In genomic region chr13:44331912-44332840, GRCh38 we compare ENCODE assay signal across 8 cellular contexts. TPM values are rescaled to one million over a fixed set of nuclear protein-coding genes. Genes with fewer than 3 reads are reported as not detected.
DNase-seq lines count a peak whose midpoint lies in the region; TF ChIP-seq lines count a peak whose summit lies in the region.

No MANE protein-coding gene starts in this region.

- H3K36me3 ChIP-seq in neuronal stem cell (replicated peaks in 1 of 2; ENCODE audit: control insufficient read depth in 2 of 2, insufficient read depth in 2 of 2, low read length in 2 of 2) (no peaks in the 10 kb centered on the region), spleen (no peaks in the 10 kb centered on the region)

- H2AFZ ChIP-seq in neuronal stem cell (ENCODE audit: low read length): peak overlapping the region; percentile 57

- no peak for TF ChIP-seq CTCF in spleen (IDR thresholded peaks at IDR 0.05 in 8 of 11, conservative IDR thresholded peaks at IDR 0.05 in 3 of 11)

- H2BK120ac ChIP-seq in neuronal stem cell (ENCODE audit: low read depth, low read length): no peak overlapping the region

- H3K23ac ChIP-seq in neuronal stem cell (ENCODE audit: low read depth, low read length, poor library complexity): no peak overlapping the region

- H3K27me3 ChIP-seq in neuronal stem cell (ENCODE audit: control insufficient read depth in 3 of 3, insufficient read depth in 3 of 3, low read depth in 1 of 3, low read length in 3 of 3) (no peaks in the 10 kb centered on the region), spleen (replicated peaks in 1 of 7) (no peaks in the 10 kb centered on the region)

- H3K18ac ChIP-seq in neuronal stem cell (ENCODE audit: low read length): peak overlapping the region; percentile 67

- H2BK5ac ChIP-seq in neuronal stem cell (ENCODE audit: low read length): no peak overlapping the region

- no peak overlapping the region for H4K91ac ChIP-seq in neuronal stem cell (ENCODE audit: low read depth, low read length, poor library complexity)

- no peaks in the 10 kb centered on the region for H3K79me1 ChIP-seq in neuronal stem cell (ENCODE audit: low read depth, low read length)

- H3K4me2 ChIP-seq in neuronal stem cell (ENCODE audit: insufficient read depth, low read length, poor library complexity, severe bottlenecking): no peak overlapping the region

- no peak for TF ChIP-seq POLR2A in spleen (IDR thresholded peaks at IDR 0.05)

- H3K14ac ChIP-seq in neuronal stem cell (ENCODE audit: low read length): no peak overlapping the region

- no peak overlapping the region for H3K27ac ChIP-seq in neuronal stem cell (replicated peaks; ENCODE audit: low read length)
- H3K27ac ChIP-seq in spleen: no peak overlapping the region

- no peak overlapping the region for H3K9ac ChIP-seq in neuronal stem cell (ENCODE audit: low read depth, low read length, poor library complexity)

- H3K9me3 ChIP-seq in neuronal stem cell (replicated peaks in 1 of 2; ENCODE audit: control insufficient read depth in 2 of 2, insufficient read depth in 1 of 2, low read depth in 1 of 2, low read length in 2 of 2) (no peaks in the 10 kb centered on the region), spleen (peaks cover 0 to 11% (median 0%) of the 10 kb centered on the region in 8 donors)

- H3K4me1 ChIP-seq in neuronal stem cell (ENCODE audit: control insufficient read depth in 2 of 2, insufficient read depth in 1 of 2, low read depth in 1 of 2, low read length in 2 of 2): peaks cover 6% of the 10 kb centered on the region in 2 donors
- H3K4me1 ChIP-seq in spleen: no peaks in the 10 kb centered on the region

- H3K4me3 ChIP-seq in neuronal stem cell (ENCODE audit: low read length in 2 of 2) (no peak overlapping the region), spleen (no peak overlapping the region)

- DNase-seq in COLO829 (ENCODE audit: low spot score) (peak; percentile 52), NCI-H345 (lab: John Stamatoyannopoulos, UW) (peak; percentile 68), dermis blood vessel endothelial cell (peak; percentile 61), neuronal stem cell (ENCODE audit: low spot score) (no peak), NCI-H510A treated with DMSO at 0.1 percent for 48 hours (lab: John Stamatoyannopoulos, UW) (no peak), spleen (no peak)
- no peak for DNase-seq in activated CD8-positive, alpha-beta memory T cell treated with anti-CD3 and anti-CD28 coated beads, Interleukin-2, amount 50 U/mL, for 4 hours
- no peak for DNase-seq in activated CD4-positive, CD25-positive, alpha-beta regulatory T cell treated with anti-CD3 and anti-CD28 coated beads, Interleukin-2, amount 50 U/mL, for 72 hours

- H2BK12ac ChIP-seq in neuronal stem cell (ENCODE audit: low read length): no peak overlapping the region

- H2AK5ac ChIP-seq in neuronal stem cell (ENCODE audit: low read depth, low read length): no peak overlapping the region

- H2BK15ac ChIP-seq in neuronal stem cell (ENCODE audit: low read length): no peak overlapping the region

- intact Hi-C loops in spleen (cut with DNase I; ENCODE audit: low total_unique reads): no loop called here

- no peak overlapping the region for H3K4ac ChIP-seq in neuronal stem cell (ENCODE audit: low read length)

- WGBS in neuronal stem cell (ENCODE audit: extremely low coverage in 2 of 2, insufficient read length in 2 of 2, insufficient replicate concordance in 1 of 2), 2 donors: no CpG with 5 or more reads among the region's 7 CpGs
- 26 to 40% (median 33%) methylated on average over 7 of the region's 7 CpGs for WGBS in spleen, 5 donors

- H4K8ac ChIP-seq in neuronal stem cell (ENCODE audit: low read depth, low read length): peak overlapping the region; percentile 26

RNA-seq across cellular contexts. Expression of gene SERP2, which starts 41.4 kb away (rescaled TPM):
- total RNA-seq in dermis blood vessel endothelial cell (1.4 and 1.5 TPM in 2 replicates), spleen (1 to 10 TPM in 2 of 7 donors, under 1 TPM in 2, not detected in 3; 0.38 to 1.3 (median 0.89) TPM)
- polyA plus RNA-seq in neuronal stem cell (2013, experiment 1 of 2): 5.6 TPM
- polyA plus RNA-seq in neuronal stem cell (2013, experiment 2 of 2): 5.1 TPM
- 1 to 10 TPM; 1.1 to 3.7 (median 1.2) TPM for polyA plus RNA-seq in spleen

Comparison
In these comparisons a context has a peak if more than half of its experiments do, and no peak if none do; other contexts are left out.
1. DNase-seq: peak in COLO829 (single experiment), NCI-H345 (single experiment) and dermis blood vessel endothelial cell (single experiment); none in neuronal stem cell (single experiment), activated CD8-positive, alpha-beta memory T cell treated with anti-CD3 and anti-CD28 coated beads, Interleukin-2, amount 50 U/mL, for 4 hours (single experiment), activated CD4-positive, CD25-positive, alpha-beta regulatory T cell treated with anti-CD3 and anti-CD28 coated beads, Interleukin-2, amount 50 U/mL, for 72 hours (single experiment), NCI-H510A treated with DMSO at 0.1 percent for 48 hours (single experiment) and spleen (single experiment).